In genomic region chrX:56029691-56030090, GRCh38 we compare ENCODE assay signal across 18 cellular contexts.
"Had no signal": no experiment of that assay in that cellular context is flagged by ENCODE, and none has a peak within 500 bp of the region (broad histone marks: within the 10 kb centered on the region; RNA-seq: fewer than 3 reads in every experiment).

No MANE protein-coding gene starts in this region.

- H3K79me2 ChIP-seq: hepatocyte had no signal

- H3K27ac ChIP-seq: dorsolateral prefrontal cortex, hepatocyte, sigmoid colon, skin epidermis, testis, tibial nerve had no signal

- H3K4me1 ChIP-seq: sigmoid colon, testis, tibial nerve had no signal

- ATAC-seq: left cardiac atrium; natural killer cell; stimulated activated naive B cell treated with anti-CD40 and anti-IgM and Interleukin-4, amounts not matched to agents 10 μg/mL and 1 μg/mL and 100 μg/mL, for 72 hours; stimulated activated naive CD8-positive, alpha-beta T cell treated with anti-CD3 and anti-CD28 coated beads, Interleukin-15, amount 100 ng/mL, for 72 hours had no signal

- H3K4me3 ChIP-seq: dorsolateral prefrontal cortex, hepatocyte, sigmoid colon, skin epidermis, testis, tibial nerve had no signal

- DNase-seq: cortex of kidney; dorsolateral prefrontal cortex; effector CD8-positive, alpha-beta T cell; foreskin melanocyte; head of caudate nucleus; kidney; left cardiac atrium; natural killer cell; posterior cingulate gyrus; sigmoid colon; stimulated activated CD4-positive, alpha-beta T cell treated with anti-CD3 and anti-CD28 coated beads, Interleukin-2, amount 100 ng/mL, for 24 hours; stimulated activated CD4-positive, alpha-beta T cell treated with anti-CD3 and anti-CD28 coated beads, Interleukin-4, amount 100 ng/mL, for 4 hours; stimulated activated naive B cell treated with anti-CD40 and anti-IgM and Interleukin-4, amounts not matched to agents 10 μg/mL and 1 μg/mL and 100 μg/mL, for 72 hours; stimulated activated naive CD8-positive, alpha-beta T cell treated with anti-CD3 and anti-CD28 coated beads, Interleukin-15, amount 100 ng/mL, for 72 hours; testis had no signal

- H2AFZ ChIP-seq: hepatocyte had no signal

- H3K9me3 ChIP-seq: sigmoid colon, testis, tibial nerve had no signal

- H3K36me3 ChIP-seq: sigmoid colon, tibial nerve had no signal

- H3K4me2 ChIP-seq: hepatocyte had no signal

- H3K27me3 ChIP-seq: hepatocyte, sigmoid colon, testis, tibial nerve had no signal
